13 cellular contexts compared by ENCODE assay signal in genomic region chr3:114863848-114864247, GRCh38.
DNase-seq lines count a peak whose midpoint lies in the region; ATAC-seq and TF ChIP-seq lines count a peak whose summit lies in the region.
"Had no signal": no experiment of that assay in that cellular context is flagged by ENCODE, and none has a peak within 500 bp of the region (broad histone marks: within the 10 kb centered on the region; RNA-seq: fewer than 3 reads in every experiment).

No MANE protein-coding gene starts in this region.

- H3K4me1 ChIP-seq in MM.1S (ENCODE audit: low read length), result peaks cover 18% of the 10 kb centered on the region; the same call in 1 of the 2 replicates
- H3K4me1 ChIP-seq in skeletal muscle tissue (ENCODE audit: control insufficient read depth in 3 of 3, insufficient read depth in 3 of 3, low read length in 3 of 3), result peaks cover 5 to 7% (median 6%) of the 10 kb centered on the region in 3 donors

- H3F3A ChIP-seq in MM.1S (ENCODE audit: insufficient read depth, low read length), result peaks cover 9% of the 10 kb centered on the region

- peak overlapping the region; percentile 35 for H3K4me2 ChIP-seq in MM.1S (ENCODE audit: low read depth, low read length)

- no peaks in the 10 kb centered on the region for H3K9me2 ChIP-seq in MM.1S (replicated peaks; ENCODE audit: insufficient read depth, low read length)

- no peaks in the 10 kb centered on the region for H3K79me2 ChIP-seq in MM.1S (ENCODE audit: low read length)

- ATAC-seq in effector memory CD8-positive, alpha-beta T cell (replicated peaks), result peak; percentile 17

- H3K9ac ChIP-seq in MM.1S (ENCODE audit: low read length) (no peak overlapping the region), skeletal muscle tissue (ENCODE audit: low read depth in 1 of 3, low read length in 3 of 3) (peak overlapping the region in 1 of 3 donors; percentile 12)

- H3K36me3 ChIP-seq in MM.1S (replicated peaks; ENCODE audit: insufficient read depth, low read length), result no peaks in the 10 kb centered on the region
- H3K36me3 ChIP-seq in skeletal muscle tissue (ENCODE audit: control insufficient read depth in 3 of 3, insufficient read depth in 3 of 3, low read length in 3 of 3), result no peaks in the 10 kb centered on the region

- H3K9me3 ChIP-seq in MM.1S (replicated peaks; ENCODE audit: insufficient read depth, low read length) (no peaks in the 10 kb centered on the region), skeletal muscle tissue (ENCODE audit: control insufficient read depth in 3 of 3, low read length in 3 of 3) (no peaks in the 10 kb centered on the region)

- intact Hi-C loops in activated CD4-positive, alpha-beta T cell treated with anti-CD3 and anti-CD28 coated beads, Interleukin-2, amount 10 ng/mL, durations not matched to agents 24 days and 14 days (cut with micrococcal nuclease), result no loop called here

- H3K27ac ChIP-seq in MM.1S (ENCODE audit: low read length) (no peak overlapping the region), skeletal muscle tissue (ENCODE audit: low read depth, low read length) (peak overlapping the region; percentile 1), caudate nucleus (ENCODE audit: low read depth, low read length) (no peak overlapping the region)

- H3K9me3 Mint-ChIP-seq in activated CD4-positive, alpha-beta T cell treated with anti-CD3 and anti-CD28 coated beads, Interleukin-2, amount 10 ng/mL, durations not matched to agents 24 days and 14 days, result no peaks in the 10 kb centered on the region
- no peaks in the 10 kb centered on the region for H3K9me3 Mint-ChIP-seq in effector memory CD8-positive, alpha-beta T cell
- H3K9me3 Mint-ChIP-seq: activated naive CD4-positive, alpha-beta T cell treated with anti-CD3 and anti-CD28 coated beads, Interleukin-2, amount 50 U/mL, for 72 hours had no signal

- H3K4me3 ChIP-seq in MM.1S (ENCODE audit: low read length) (no peak overlapping the region), skeletal muscle tissue (ENCODE audit: low read length in 3 of 3) (peak overlapping the region in 1 of 3 donors; percentile 48)

- H3K36me3 Mint-ChIP-seq in activated CD4-positive, alpha-beta T cell treated with anti-CD3 and anti-CD28 coated beads, Interleukin-2, amount 10 ng/mL, durations not matched to agents 24 days and 14 days (ENCODE audit: low read depth), result no peaks in the 10 kb centered on the region
- H3K36me3 Mint-ChIP-seq in effector memory CD8-positive, alpha-beta T cell (ENCODE audit: insufficient read depth), result no peaks in the 10 kb centered on the region

- H3K27ac Mint-ChIP-seq in activated CD4-positive, alpha-beta T cell treated with anti-CD3 and anti-CD28 coated beads, Interleukin-2, amount 10 ng/mL, durations not matched to agents 24 days and 14 days, result no peak overlapping the region
- H3K27ac Mint-ChIP-seq in effector memory CD8-positive, alpha-beta T cell, result peak overlapping the region; percentile 81 to 93

- no peak for DNase-seq in activated CD4-positive, alpha-beta T cell treated with anti-CD3 and anti-CD28 coated beads, Interleukin-2, amount 10 ng/mL, durations not matched to agents 24 days and 14 days
- DNase-seq in activated CD4-positive, alpha-beta T cell treated with anti-CD3 and anti-CD28 coated beads for 48 hours, result no peak
- DNase-seq in MM.1S, result peak; percentile 32
- DNase-seq in effector memory CD8-positive, alpha-beta T cell, result no peak
- DNase-seq in caudate nucleus (lab: John Stamatoyannopoulos, UW), result no peak
- no peak for DNase-seq in activated gamma-delta T cell treated with Interleukin-2 at 50 U/mL for 16 hours
- DNase-seq in NCI-H1105 treated with DMSO at 0.1 percent for 48 hours (lab: John Stamatoyannopoulos, UW), result no peak
- DNase-seq: islet precursor cell; KBM-7; NCI-H526 treated with DMSO at 0.1 percent for 48 hours; stimulated activated CD8-positive, alpha-beta memory T cell treated with anti-CD3 and anti-CD28 coated beads, Interleukin-4, amount 100 ng/mL, for 48 hours had no signal

- H3K4me3 Mint-ChIP-seq in activated CD4-positive, alpha-beta T cell treated with anti-CD3 and anti-CD28 coated beads, Interleukin-2, amount 10 ng/mL, durations not matched to agents 24 days and 14 days, result peak overlapping the region; percentile 62
- H3K4me3 Mint-ChIP-seq in effector memory CD8-positive, alpha-beta T cell, result peak overlapping the region; percentile 63 to 75

- peaks cover 10% of the 10 kb centered on the region for H3K4me1 Mint-ChIP-seq in activated CD4-positive, alpha-beta T cell treated with anti-CD3 and anti-CD28 coated beads, Interleukin-2, amount 10 ng/mL, durations not matched to agents 24 days and 14 days
- H3K4me1 Mint-ChIP-seq in effector memory CD8-positive, alpha-beta T cell (ENCODE audit: low read depth in 2 of 2), result peaks cover 4 to 26% of the 10 kb centered on the region in 2 donors

- H3K27me3 ChIP-seq in MM.1S (replicated peaks; ENCODE audit: insufficient read depth, low read length), result no peaks in the 10 kb centered on the region
- H3K27me3 ChIP-seq in skeletal muscle tissue (ENCODE audit: control insufficient read depth in 3 of 3, insufficient read depth in 3 of 3, low read length in 3 of 3), result no peaks in the 10 kb centered on the region

- TF ChIP-seq CTCF in MM.1S (IDR thresholded peaks at IDR 0.05; ENCODE audit: low read length), result no peak

- H2AFZ ChIP-seq in MM.1S (ENCODE audit: low read length), result 0 out of 2 replicates have a peak overlapping the region, but pooled peaks have one; percentile 18

- no peaks in the 10 kb centered on the region for H4K20me1 ChIP-seq in MM.1S (ENCODE audit: insufficient read depth, low read length)

- no peaks in the 10 kb centered on the region for H3K27me3 Mint-ChIP-seq in activated CD4-positive, alpha-beta T cell treated with anti-CD3 and anti-CD28 coated beads, Interleukin-2, amount 10 ng/mL, durations not matched to agents 24 days and 14 days
- H3K27me3 Mint-ChIP-seq in effector memory CD8-positive, alpha-beta T cell, result no peaks in the 10 kb centered on the region
